18 cellular contexts compared by ENCODE assay signal in the genomic region with DNA sequence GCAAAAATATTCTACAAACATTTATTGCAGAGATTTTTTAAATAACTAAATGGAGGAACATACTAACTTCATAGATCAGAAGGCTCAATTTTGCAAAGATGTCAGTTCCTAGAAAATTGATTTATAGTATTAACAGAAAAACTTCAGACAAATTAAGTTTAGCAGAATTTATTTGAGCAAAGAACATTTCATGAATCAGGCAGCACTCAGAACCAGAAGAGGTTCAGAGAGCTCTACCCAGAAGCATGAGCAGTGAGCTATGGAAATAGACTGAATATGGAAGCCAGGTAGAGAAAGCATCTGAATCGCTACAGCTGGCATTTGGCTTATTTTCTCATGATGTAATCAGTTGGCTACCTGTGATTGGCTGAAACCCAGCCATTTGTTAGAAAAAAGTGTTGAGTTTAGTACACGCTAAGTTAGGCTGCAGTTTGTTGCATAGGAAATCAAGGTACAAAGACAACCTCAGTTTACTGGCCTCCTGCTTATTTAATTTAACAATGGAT.
DNase-seq lines count a peak whose midpoint lies in the region; ATAC-seq, FAIRE-seq and TF ChIP-seq lines count a peak whose summit lies in the region.
"Had no signal": no experiment of that assay in that cellular context is flagged by ENCODE, and none has a peak within 500 bp of the region (broad histone marks: within the 10 kb centered on the region; RNA-seq: fewer than 3 reads in every experiment).

No MANE protein-coding gene starts in this region.

- H3K4me1 Mint-ChIP-seq in activated CD4-positive, alpha-beta T cell treated with anti-CD3 and anti-CD28 coated beads, Interleukin-2, amount 10 ng/mL, durations not matched to agents 24 days and 14 days = peaks cover 62% of the 10 kb centered on the region
- peaks cover 81% of the 10 kb centered on the region for H3K4me1 Mint-ChIP-seq in activated CD4-positive, alpha-beta memory T cell treated with anti-CD3 and anti-CD28 coated beads, Interleukin-2, amount 10 ng/mL, durations not matched to agents 7 days and 5 days

- H3K9me3 Mint-ChIP-seq in activated CD4-positive, alpha-beta T cell treated with anti-CD3 and anti-CD28 coated beads, Interleukin-2, amount 10 ng/mL, durations not matched to agents 24 days and 14 days = peaks cover 12% of the 10 kb centered on the region
- H3K9me3 Mint-ChIP-seq in activated CD4-positive, alpha-beta memory T cell treated with anti-CD3 and anti-CD28 coated beads, Interleukin-2, amount 10 ng/mL, durations not matched to agents 7 days and 5 days = peaks cover 15% of the 10 kb centered on the region
- H3K9me3 Mint-ChIP-seq: H9 had no signal

- CTCF ChIA-PET in activated CD4-positive, alpha-beta memory T cell treated with anti-CD3 and anti-CD28 coated beads, Interleukin-2, amount 10 ng/mL, durations not matched to agents 7 days and 5 days (lab: Charles Lee) = interaction anchor here (1.7 kb wide), 1 partner anchor 10 kb away, joined by 3 read pairs; no protein-coding TSS in a partner anchor

- H3K36me3 Mint-ChIP-seq in activated CD4-positive, alpha-beta T cell treated with anti-CD3 and anti-CD28 coated beads, Interleukin-2, amount 10 ng/mL, durations not matched to agents 24 days and 14 days (ENCODE audit: low read depth) = peaks cover 38% of the 10 kb centered on the region
- peaks cover 68% of the 10 kb centered on the region for H3K36me3 Mint-ChIP-seq in activated CD4-positive, alpha-beta memory T cell treated with anti-CD3 and anti-CD28 coated beads, Interleukin-2, amount 10 ng/mL, durations not matched to agents 7 days and 5 days (ENCODE audit: low read depth)

- no peak for ATAC-seq in HG03432 (IDR thresholded peaks at IDR 0.05; ENCODE audit: unreplicated experiment)

- FAIRE-seq in GM12891 (lab: Jason Lieb, UNC) (peak; percentile 43), islet of Langerhans (lab: Jason Lieb, UNC) (peak; percentile 43)
- FAIRE-seq: GM12892, GM19239 had no signal

- intact Hi-C loops in activated CD4-positive, alpha-beta T cell treated with anti-CD3 and anti-CD28 coated beads, Interleukin-2, amount 10 ng/mL, durations not matched to agents 24 days and 14 days (cut with micrococcal nuclease) = loop anchor here (5.0 kb wide), 2 partner anchors 249 to 354 kb away; no protein-coding TSS in a partner anchor

- H3K4me3 Mint-ChIP-seq in activated CD4-positive, alpha-beta T cell treated with anti-CD3 and anti-CD28 coated beads, Interleukin-2, amount 10 ng/mL, durations not matched to agents 24 days and 14 days = no peak overlapping the region
- peak overlapping the region; percentile 23 for H3K4me3 Mint-ChIP-seq in activated CD4-positive, alpha-beta memory T cell treated with anti-CD3 and anti-CD28 coated beads, Interleukin-2, amount 10 ng/mL, durations not matched to agents 7 days and 5 days
- H3K4me3 Mint-ChIP-seq: H9 had no signal

- DNase-seq in activated CD4-positive, alpha-beta T cell treated with anti-CD3 and anti-CD28 coated beads, Interleukin-2, amount 10 ng/mL, durations not matched to agents 24 days and 14 days = peak; percentile 57
- no peak for DNase-seq in activated CD4-positive, alpha-beta T cell treated with anti-CD3 and anti-CD28 coated beads, Interleukin-2, amount 50 U/mL, for 1 hour
- no peak for DNase-seq in GM12891 (ENCODE audit: insufficient read length, low spot score)
- no peak for DNase-seq in activated CD4-positive, alpha-beta memory T cell treated with anti-CD3 and anti-CD28 coated beads, Interleukin-2, amount 10 ng/mL, durations not matched to agents 7 days and 5 days
- DNase-seq in NCI-H2081 (lab: John Stamatoyannopoulos, UW) = no peak
- no peak for DNase-seq in inferior parietal cortex (ENCODE audit: extremely low spot score)
- DNase-seq: 8988T, AML-193, Calu3, DMS153, DMS79 treated with DMSO at 0.1 percent for 48 hours, EL, GOT3, H9 had no signal

- H3K27ac Mint-ChIP-seq in activated CD4-positive, alpha-beta T cell treated with anti-CD3 and anti-CD28 coated beads, Interleukin-2, amount 10 ng/mL, durations not matched to agents 24 days and 14 days = peak overlapping the region; percentile 49
- peak overlapping the region; percentile 68 for H3K27ac Mint-ChIP-seq in activated CD4-positive, alpha-beta memory T cell treated with anti-CD3 and anti-CD28 coated beads, Interleukin-2, amount 10 ng/mL, durations not matched to agents 7 days and 5 days
- H3K27ac Mint-ChIP-seq: H9 had no signal

- TF ChIP-seq POLR2A in GM12891 (IDR thresholded peaks at IDR 0.05; ENCODE audit: low read depth, low read length) = no peak

- no peaks in the 10 kb centered on the region for H3K27me3 Mint-ChIP-seq in activated CD4-positive, alpha-beta T cell treated with anti-CD3 and anti-CD28 coated beads, Interleukin-2, amount 10 ng/mL, durations not matched to agents 24 days and 14 days
- no peaks in the 10 kb centered on the region for H3K27me3 Mint-ChIP-seq in activated CD4-positive, alpha-beta memory T cell treated with anti-CD3 and anti-CD28 coated beads, Interleukin-2, amount 10 ng/mL, durations not matched to agents 7 days and 5 days

- POLR2A ChIA-PET in activated CD4-positive, alpha-beta memory T cell treated with anti-CD3 and anti-CD28 coated beads, Interleukin-2, amount 10 ng/mL, durations not matched to agents 7 days and 5 days (lab: Charles Lee) = interaction anchor here (0.9 to 3.3 kb wide), 10 partner anchors 8 to 177 kb away, joined by 3 to 15 read pairs (median 7); no protein-coding TSS in a partner anchor

TF ChIP-seq in GM12891, 5 proteins besides CTCF, POLR2A, EP300 and RAD21:
- TF ChIP-seq POLR2AphosphoS5 (IDR thresholded peaks at IDR 0.05; ENCODE audit: low read depth, low read length) = no peak
